ENCODE assay signal across 1 cellular context in genomic region chr16:54929090-54930033, GRCh38.
A peak's percentile ranks its signal among the peaks of the same experiment; 100 is the strongest.
TF ChIP-seq lines count a peak whose summit lies in the region.

No MANE protein-coding gene starts in this region.

TF ChIP-seq in WTC11, 78 proteins besides CTCF, POLR2A, EP300 and RAD21 (continued from another document):
- TF ChIP-seq USF2 (CRISPR knock-in tag; IDR thresholded peaks at IDR 0.05) = peak; percentile 47; the same call in 1 of the 2 replicates
- no peak for TF ChIP-seq TP53 (CRISPR knock-in tag; IDR thresholded peaks at IDR 0.05)
- TF ChIP-seq OVOL2 (CRISPR knock-in tag; IDR thresholded peaks at IDR 0.05; ENCODE audit: borderline replicate concordance) = no peak
- TF ChIP-seq ZNF425 (CRISPR knock-in tag; conservative IDR thresholded peaks at IDR 0.05) = no peak
- no peak for TF ChIP-seq ZNF532 (CRISPR knock-in tag; IDR thresholded peaks at IDR 0.05; ENCODE audit: borderline replicate concordance)
- no peak for TF ChIP-seq PRRX2 (CRISPR knock-in tag; IDR thresholded peaks at IDR 0.05)
- no peak for TF ChIP-seq ZBTB21 (CRISPR knock-in tag; IDR thresholded peaks at IDR 0.05; ENCODE audit: borderline replicate concordance)
- no peak for TF ChIP-seq TEAD4 (CRISPR knock-in tag; IDR thresholded peaks at IDR 0.05)
- TF ChIP-seq ZNF423 (CRISPR knock-in tag; IDR thresholded peaks at IDR 0.05) = no peak
- TF ChIP-seq TEAD1 (CRISPR knock-in tag; IDR thresholded peaks at IDR 0.05) = no peak
- no peak; the same call in 1 of the 2 replicates for TF ChIP-seq ARID4B (CRISPR knock-in tag; IDR thresholded peaks at IDR 0.05; ENCODE audit: borderline replicate concordance)
- no peak for TF ChIP-seq ELF4 (CRISPR knock-in tag; IDR thresholded peaks at IDR 0.05; ENCODE audit: low read depth)
- TF ChIP-seq ATF1 (CRISPR knock-in tag; IDR thresholded peaks at IDR 0.05) = no peak
- TF ChIP-seq ZNF317 (CRISPR knock-in tag; IDR thresholded peaks at IDR 0.05; ENCODE audit: borderline replicate concordance, low read depth) = no peak
- no peak for TF ChIP-seq HMGA2 (CRISPR knock-in tag; IDR thresholded peaks at IDR 0.05)
- TF ChIP-seq ZNF396 (CRISPR knock-in tag; IDR thresholded peaks at IDR 0.05; ENCODE audit: borderline replicate concordance) = no peak
- peak; percentile 98 for TF ChIP-seq SP1 (CRISPR knock-in tag; conservative IDR thresholded peaks at IDR 0.05)
- peak; percentile 77 for TF ChIP-seq NFYB (CRISPR knock-in tag; conservative IDR thresholded peaks at IDR 0.05; ENCODE audit: low read depth)
- no peak for TF ChIP-seq ZSCAN18 (CRISPR knock-in tag; IDR thresholded peaks at IDR 0.05)
- TF ChIP-seq ATF6 (CRISPR knock-in tag; IDR thresholded peaks at IDR 0.05) = no peak
- TF ChIP-seq JUN (CRISPR knock-in tag; IDR thresholded peaks at IDR 0.05) = 0 out of 2 replicates have a peak, but pooled peaks have one; percentile 44
- TF ChIP-seq FOXP1 (CRISPR knock-in tag; IDR thresholded peaks at IDR 0.05; ENCODE audit: borderline replicate concordance) = no peak
- no peak for TF ChIP-seq RORB (CRISPR knock-in tag; IDR thresholded peaks at IDR 0.05)
- TF ChIP-seq USF1 (CRISPR knock-in tag; IDR thresholded peaks at IDR 0.05) = peak; percentile 58; the same call in 1 of the 2 replicates
- no peak for TF ChIP-seq ATF3 (CRISPR knock-in tag; conservative IDR thresholded peaks at IDR 0.05)
- TF ChIP-seq SMAD4 (CRISPR knock-in tag; IDR thresholded peaks at IDR 0.05) = no peak
- no peak for TF ChIP-seq MAX (CRISPR knock-in tag; IDR thresholded peaks at IDR 0.05)
- TF ChIP-seq GTF2I (CRISPR knock-in tag; conservative IDR thresholded peaks at IDR 0.05) = no peak
- TF ChIP-seq FOXK1 (CRISPR knock-in tag; IDR thresholded peaks at IDR 0.05) = peak; percentile 58
- TF ChIP-seq KAT7 (CRISPR knock-in tag; IDR thresholded peaks at IDR 0.05; ENCODE audit: borderline replicate concordance) = no peak
- no peak; the same call in 1 of the 2 replicates for TF ChIP-seq CREM (CRISPR knock-in tag; IDR thresholded peaks at IDR 0.05)
- TF ChIP-seq E2F1 (CRISPR knock-in tag; IDR thresholded peaks at IDR 0.05) = no peak
- no peak for TF ChIP-seq ZNF138 (CRISPR knock-in tag; conservative IDR thresholded peaks at IDR 0.05)
- no peak for TF ChIP-seq ZBTB43 (CRISPR knock-in tag; IDR thresholded peaks at IDR 0.05)
- TF ChIP-seq CDX4 (CRISPR knock-in tag; IDR thresholded peaks at IDR 0.05; ENCODE audit: borderline replicate concordance) = no peak
- TF ChIP-seq NFATC4 (CRISPR knock-in tag; IDR thresholded peaks at IDR 0.05) = no peak
- no peak for TF ChIP-seq NFE2L1 (CRISPR knock-in tag; IDR thresholded peaks at IDR 0.05)
- TF ChIP-seq ZMAT4 (CRISPR knock-in tag; IDR thresholded peaks at IDR 0.05) = no peak
